In the genomic region with DNA sequence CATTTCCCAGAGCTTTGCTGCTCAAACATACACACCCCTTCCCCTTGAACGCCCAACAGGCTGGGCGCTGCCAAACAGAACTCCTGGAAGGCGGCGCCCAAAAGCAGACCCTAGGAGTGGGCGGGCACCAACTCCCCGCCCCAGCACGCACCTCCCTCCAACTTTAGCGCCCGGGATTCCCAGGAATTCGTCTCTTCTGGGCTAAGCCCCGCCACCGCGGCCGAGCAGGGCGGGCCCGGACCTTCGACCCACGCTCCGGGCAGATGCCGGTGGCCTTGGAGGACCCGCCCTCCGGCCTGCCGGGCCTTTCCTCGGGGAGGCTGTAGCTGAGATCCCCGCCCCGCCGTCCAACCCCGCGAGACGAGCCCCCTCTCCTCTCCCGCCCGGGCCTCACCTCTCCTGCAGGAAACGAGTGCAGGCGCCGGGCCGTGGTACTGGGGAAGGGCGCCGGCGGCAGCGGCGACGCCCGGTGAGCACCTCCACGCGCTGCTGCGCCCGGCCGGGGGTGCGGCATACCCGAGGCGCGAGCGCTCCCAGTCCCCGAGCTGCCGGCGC, we compare ENCODE assay signal across 8 cellular contexts. TPM values are rescaled to one million over a fixed set of nuclear protein-coding genes. Genes with fewer than 3 reads are reported as not detected.
DNase-seq lines count a peak whose midpoint lies in the region; ATAC-seq, FAIRE-seq and TF ChIP-seq lines count a peak whose summit lies in the region.

No MANE protein-coding gene starts in this region.

- CTCF ChIA-PET in HCT116 (lab: Charles Lee) = interaction anchor here (1.2 kb wide), 1 partner anchor 44 kb away, joined by 3 read pairs; no protein-coding TSS in a partner anchor

- H3K9me3 ChIP-seq in HCT116 (ENCODE audit: control insufficient read depth in 1 of 2, insufficient read depth in 1 of 2, low read depth in 1 of 2, low read length in 2 of 2) (no peaks in the 10 kb centered on the region), SK-N-MC (ENCODE audit: low read depth, low read length) (no peaks in the 10 kb centered on the region), keratinocyte (ENCODE audit: control insufficient read depth, low read depth, low read length) (no peaks in the 10 kb centered on the region)

- H3K79me2 ChIP-seq in HCT116 (ENCODE audit: insufficient read depth, low read length) (peaks cover 46% of the 10 kb centered on the region), keratinocyte (ENCODE audit: control insufficient read depth, insufficient read depth, low read length) (peaks cover 31% of the 10 kb centered on the region)

- intact Hi-C loops in HCT116 (cut with micrococcal nuclease) = no loop called here

- H4K20me1 ChIP-seq in HCT116 (ENCODE audit: insufficient read depth) (no peaks in the 10 kb centered on the region; the same call in 1 of the 2 replicates), keratinocyte (ENCODE audit: control insufficient read depth, extremely low read depth, insufficient read depth, low read length) (no peaks in the 10 kb centered on the region)

- POLR2A ChIA-PET in HCT116 (lab: Charles Lee) = no interaction called here

- H3K4me2 ChIP-seq in HCT116 (ENCODE audit: low read length) (peak overlapping the region; percentile 79), keratinocyte (ENCODE audit: control insufficient read depth, extremely low read depth, insufficient read depth, low read depth, low read length) (peak overlapping the region; percentile 93)

- H3K9me1 ChIP-seq in keratinocyte (ENCODE audit: control insufficient read depth, extremely low read depth, insufficient read depth, low read length) = no peaks in the 10 kb centered on the region

- H3K4me3 ChIP-seq in HCT116 (replicated peaks in 1 of 2; ENCODE audit: low read depth in 1 of 2, low read length in 2 of 2) = peak overlapping the region; percentile 71 to 74
- H3K4me3 ChIP-seq in SK-N-MC = peak overlapping the region; percentile 97
- H3K4me3 ChIP-seq in keratinocyte (ENCODE audit: control insufficient read depth in 2 of 3, extremely low read depth in 1 of 3, insufficient read depth in 2 of 3, low read depth in 1 of 3, low read length in 3 of 3) = peak overlapping the region; percentile 83 to 93 (median 93)

- TF ChIP-seq RAD21 in HCT116 (IDR thresholded peaks at IDR 0.05; ENCODE audit: low read depth) = no peak

- no TSS peak for BruUV-seq in HCT116 (replicated peaks; lab: Mats Ljungman, UMichigan)

- FAIRE-seq in keratinocyte (lab: Jason Lieb, UNC) = no peak

- no peak for TF ChIP-seq POLR2A in HCT116 (IDR thresholded peaks at IDR 0.05; ENCODE audit: borderline replicate concordance, extremely low read depth, insufficient read depth, insufficient read length)

- TF ChIP-seq CTCF in HCT116 (IDR thresholded peaks at IDR 0.05 in 2 of 3, conservative IDR thresholded peaks at IDR 0.05 in 1 of 3; ENCODE audit: borderline replicate concordance in 1 of 3, insufficient read depth in 1 of 3, low read depth in 2 of 3, low read length in 2 of 3) (no peak), keratinocyte (optimal IDR thresholded peaks at IDR 0.05 in 1 of 3, IDR thresholded peaks at IDR 0.05 in 1 of 3, conservative IDR thresholded peaks at IDR 0.05 in 1 of 3; ENCODE audit: extremely low read depth in 1 of 3, insufficient read depth in 2 of 3, low read length in 3 of 3) (no peak)

- dilution Hi-C loops in keratinocyte (cut with MboI; ENCODE audit: extremely low pct_ligation_motif_present, low sequenced_read_pairs) = no loop called here

- H3K27me3 ChIP-seq in HCT116 (ENCODE audit: insufficient read depth, low read length) (no peaks in the 10 kb centered on the region), keratinocyte (ENCODE audit: control insufficient read depth, extremely low read depth, insufficient read depth, low read length) (no peaks in the 10 kb centered on the region)

- peak in 2 of 3 donors; percentile 1 to 10 for DNase-seq in stimulated activated CD4-positive, alpha-beta T cell treated with anti-CD3 and anti-CD28 coated beads, TNF-alpha, amount 100 ng/mL, for 1 hour (ENCODE audit: low read depth in 3 of 3, low spot score in 1 of 3)
- no peak for DNase-seq in stimulated activated CD4-positive, alpha-beta T cell treated with anti-CD3 and anti-CD28 coated beads, Interleukin-12 subunit alpha, Interleukin-12 subunit beta, amount 100 ng/mL, for 4 hours
- DNase-seq in HCT116 (ENCODE audit: low read depth, low spot score) (peak; percentile 37), M059J (ENCODE audit: low read depth) (peak; percentile 78), SK-N-MC (ENCODE audit: low read depth, low spot score) (no peak), cerebellum (ENCODE audit: low spot score) (peak; percentile 45), keratinocyte (ENCODE audit: low read depth, low spot score) (no peak), smooth muscle cell of the brain vasculature (ENCODE audit: low read depth, low spot score) (peak; percentile 39)

- H2AFZ ChIP-seq in HCT116 (ENCODE audit: low read depth, low read length, poor library complexity, severe bottlenecking) (no peak overlapping the region), keratinocyte (ENCODE audit: control insufficient read depth, low read length) (peak overlapping the region; percentile 79)

- peak; percentile 72 for ATAC-seq in HCT116

- peak overlapping the region; percentile 80 for H3K9ac ChIP-seq in HCT116 (ENCODE audit: low read length)
- H3K9ac ChIP-seq in SK-N-MC (ENCODE audit: insufficient read length) = peak overlapping the region; percentile 87
- peak overlapping the region; percentile 83 for H3K9ac ChIP-seq in keratinocyte (ENCODE audit: control insufficient read depth, extremely low read depth, insufficient read depth, low read length)

- H3K4me1 ChIP-seq in HCT116 (ENCODE audit: control insufficient read depth in 1 of 2, insufficient read depth in 2 of 2, low read length in 2 of 2) = peaks cover 0 to 14% of the 10 kb centered on the region in 2 experiments; a peak in 3 of 4 replicates
- H3K4me1 ChIP-seq in keratinocyte (ENCODE audit: control insufficient read depth, extremely low read depth, insufficient read depth, low read length) = peaks cover 18% of the 10 kb centered on the region

- H3K27ac ChIP-seq in HCT116 (ENCODE audit: low read depth, low read length) (peak overlapping the region; percentile 84), SK-N-MC (peak overlapping the region; percentile 97), keratinocyte (ENCODE audit: control insufficient read depth, insufficient read depth, low read length) (peak overlapping the region; percentile 78)

- RAD21 ChIA-PET in HCT116 (lab: Charles Lee; ENCODE audit: low non-redundant PET in 1 of 2, low total read pairs in 2 of 2, uncharacterized antibody in 2 of 2, unreplicated experiment in 2 of 2) = no interaction called here

- no peaks in the 10 kb centered on the region for H3K9me2 ChIP-seq in HCT116 (ENCODE audit: insufficient read depth)

- no peaks in the 10 kb centered on the region; a peak in 1 of 4 replicates for H3K36me3 ChIP-seq in HCT116 (ENCODE audit: control insufficient read depth in 1 of 2, insufficient read depth in 2 of 2, low read length in 2 of 2)
- peaks cover 19% of the 10 kb centered on the region for H3K36me3 ChIP-seq in SK-N-MC (ENCODE audit: insufficient read depth, low read length)
- H3K36me3 ChIP-seq in keratinocyte (ENCODE audit: control insufficient read depth in 2 of 2, extremely low read depth in 1 of 2, insufficient read depth in 2 of 2, low read length in 2 of 2) = no peaks in the 10 kb centered on the region

TF ChIP-seq in HCT116, 20 proteins besides CTCF, POLR2A, EP300 and RAD21 (continues in another document):
- peak; percentile 80; the same call in 1 of the 2 replicates for TF ChIP-seq ZFX (IDR thresholded peaks at IDR 0.05)
- no peak for TF ChIP-seq ATF3 (IDR thresholded peaks at IDR 0.05)
- TF ChIP-seq EZH2 (IDR thresholded peaks at IDR 0.05) = no peak
- TF ChIP-seq TCF7L2 (IDR thresholded peaks at IDR 0.05; ENCODE audit: borderline replicate concordance, extremely low read depth, insufficient read depth, insufficient read length) = no peak
- TF ChIP-seq SP1 (IDR thresholded peaks at IDR 0.05; ENCODE audit: low read depth) = no peak
- TF ChIP-seq CBX3 (IDR thresholded peaks at IDR 0.05; ENCODE audit: low read depth) = no peak
- no peak for TF ChIP-seq YY1 (IDR thresholded peaks at IDR 0.05; ENCODE audit: extremely low read depth, insufficient replicate concordance, low read depth, low read length)
- TF ChIP-seq ELF1 (IDR thresholded peaks at IDR 0.05; ENCODE audit: borderline replicate concordance, low read depth) = no peak
- no peak for TF ChIP-seq JUND (IDR thresholded peaks at IDR 0.05)
- TF ChIP-seq ZBTB33 (IDR thresholded peaks at IDR 0.05; ENCODE audit: extremely low read depth, insufficient replicate concordance, low read length) = no peak
- no peak for TF ChIP-seq SRF (IDR thresholded peaks at IDR 0.05; ENCODE audit: low read depth)

RNA-seq across cellular contexts. Expression of gene MCUR1, which starts 0.7 kb away (rescaled TPM):
- 33.2 TPM for total RNA-seq in HCT116 (2021; ENCODE audit: unreplicated experiment)
- 7.3 and 10.3 TPM in 2 replicates for polyA plus RNA-seq in HCT116 (2012)
- 26.9 and 37.1 TPM in 2 replicates for total RNA-seq in M059J (2014; rRNA removed; shearing (Covaris generic))
- 15.4 TPM for total RNA-seq in cerebellum
- polyA plus RNA-seq in keratinocyte = 8.3 to 15.3 TPM (median 12.2 TPM) in 3 replicates
- polyA plus RNA-seq in keratinocyte (2011; ENCODE audit: low read depth) = 41.0 TPM
- polyA plus RNA-seq in keratinocyte (2011; cell fraction: cytosol; rRNA removed) = 9.6 and 15.4 TPM in 2 replicates
- polyA plus RNA-seq in keratinocyte (2011; cell fraction: nucleus; rRNA removed) = 5.6 and 6.3 TPM in 2 replicates
- 11.7 and 13.1 TPM in 2 replicates for polyA plus RNA-seq in keratinocyte (2012; ENCODE audit: low replicate concordance)
- polyA minus RNA-seq in keratinocyte = 5.1 to 9.4 TPM (median 5.8 TPM) in 3 replicates
- polyA minus RNA-seq in keratinocyte (2011; cell fraction: cytosol; rRNA and poly(A)+ RNA removed) = 9.4 TPM
- 3.4 and 4.4 TPM in 2 replicates for polyA minus RNA-seq in keratinocyte (2011; cell fraction: nucleus; rRNA and poly(A)+ RNA removed)

Comparison
In these comparisons a context has a peak if more than half of its experiments do, and no peak if none do; other contexts are left out.
1. DNase-seq: peak in stimulated activated CD4-positive, alpha-beta T cell treated with anti-CD3 and anti-CD28 coated beads, TNF-alpha, amount 100 ng/mL, for 1 hour (2 of 3), HCT116 (single experiment), M059J (single experiment), cerebellum (single experiment) and smooth muscle cell of the brain vasculature (single experiment); none in stimulated activated CD4-positive, alpha-beta T cell treated with anti-CD3 and anti-CD28 coated beads, Interleukin-12 subunit alpha, Interleukin-12 subunit beta, amount 100 ng/mL, for 4 hours (single experiment), SK-N-MC (single experiment) and keratinocyte (single experiment).
2. Peak in every context shown above with its lines, with median percentiles within 50 percentile points of each other: H3K27ac ChIP-seq, H3K4me3 ChIP-seq and H3K9ac ChIP-seq.